16 cellular contexts compared by ENCODE assay signal in genomic region chr2:212713681-212714080, GRCh38.
DNase-seq lines count a peak whose midpoint lies in the region; ATAC-seq and TF ChIP-seq lines count a peak whose summit lies in the region.
"Had no signal": no experiment of that assay in that cellular context is flagged by ENCODE, and none has a peak within 500 bp of the region (broad histone marks: within the 10 kb centered on the region; RNA-seq: fewer than 3 reads in every experiment).

No MANE protein-coding gene starts in this region.

- TF ChIP-seq CTCF in LNCaP clone FGC (IDR thresholded peaks at IDR 0.05; ENCODE audit: control insufficient read depth, extremely low read depth, insufficient read depth) (no peak), epithelial cell of esophagus (IDR thresholded peaks at IDR 0.05; ENCODE audit: insufficient read depth, low read depth, low read length, missing control alignments) (no peak), smooth muscle cell (IDR thresholded peaks at IDR 0.05; ENCODE audit: borderline replicate concordance, insufficient read depth, poor library complexity, severe bottlenecking) (no peak)

- H3F3A ChIP-seq in smooth muscle cell (ENCODE audit: low read depth): peaks cover 4% of the 10 kb centered on the region

- H3K79me2 ChIP-seq in smooth muscle cell (ENCODE audit: low read depth): no peaks in the 10 kb centered on the region

- DNase-seq in EH (ENCODE audit: low read depth) (peak; percentile 35), LNCaP clone FGC (ENCODE audit: low read depth) (peak; percentile 10), epithelial cell of esophagus (ENCODE audit: low read depth) (peak; percentile 80), smooth muscle cell (lab: John Stamatoyannopoulos, UW; ENCODE audit: unreplicated experiment) (no peak), NCI-H526 treated with DMSO at 0.1 percent for 48 hours (lab: John Stamatoyannopoulos, UW) (no peak), HPDE6-E6E7 (ENCODE audit: extremely low spot score) (no peak)
- no peak for DNase-seq in stimulated activated naive CD8-positive, alpha-beta T cell treated with anti-CD3 and anti-CD28 coated beads, Interleukin-15, Interleukin-2, amounts not matched to agents 100 U/mL and 50 U/mL, for 24 hours
- DNase-seq: 8988T; ACHN; Calu3; CD4-positive, CD25-positive, alpha-beta regulatory T cell; DMS79; GDM1; GOT3; H9 had no signal

- no peaks in the 10 kb centered on the region for H3K4me1 ChIP-seq in smooth muscle cell (ENCODE audit: low read depth)
- H3K4me1 ChIP-seq: BLaER1 treated with 17β-estradiol and CSF1 and Interleukin-3, amounts not matched to agents 10 nM and 100 nM had no signal

- 74% methylated on average over 1 of the region's 1 CpG for whole genome bisulfite sequencing in smooth muscle cell (ENCODE audit: low lambda C conversion rate)

- H3K9me3 ChIP-seq in smooth muscle cell (replicated peaks; ENCODE audit: low read depth): no peaks in the 10 kb centered on the region
- H3K9me3 ChIP-seq: BLaER1 treated with 17β-estradiol and CSF1 and Interleukin-3, amounts not matched to agents 10 nM and 100 nM had no signal

- peak overlapping the region; percentile 87 for H3K27ac ChIP-seq in smooth muscle cell (ENCODE audit: low read depth)
- H3K27ac ChIP-seq: BLaER1 treated with 17β-estradiol and CSF1 and Interleukin-3, amounts not matched to agents 10 nM and 100 nM had no signal

- H3K4me2 ChIP-seq in smooth muscle cell: no peak overlapping the region
- H3K4me2 ChIP-seq: BLaER1 treated with 17β-estradiol and CSF1 and Interleukin-3, amounts not matched to agents 10 nM and 100 nM had no signal

- no peaks in the 10 kb centered on the region for H3K36me3 ChIP-seq in smooth muscle cell (ENCODE audit: low read depth)
- H3K36me3 ChIP-seq: BLaER1 treated with 17β-estradiol and CSF1 and Interleukin-3, amounts not matched to agents 10 nM and 100 nM had no signal

- ATAC-seq in stimulated activated naive CD8-positive, alpha-beta T cell treated with anti-CD3 and anti-CD28 coated beads, Interleukin-15, Interleukin-2, amounts not matched to agents 100 U/mL and 50 U/mL, for 24 hours: no peak

- H3K27me3 ChIP-seq in smooth muscle cell (ENCODE audit: low read depth): no peaks in the 10 kb centered on the region
- H3K27me3 ChIP-seq: BLaER1 treated with 17β-estradiol and CSF1 and Interleukin-3, amounts not matched to agents 10 nM and 100 nM had no signal

- H3K9ac ChIP-seq in smooth muscle cell (ENCODE audit: low read depth): no peak overlapping the region
- H3K9ac ChIP-seq: BLaER1 treated with 17β-estradiol and CSF1 and Interleukin-3, amounts not matched to agents 10 nM and 100 nM had no signal

- H2AFZ ChIP-seq in smooth muscle cell (ENCODE audit: low read depth): no peak overlapping the region

- H3K4me3 ChIP-seq in LNCaP clone FGC (ENCODE audit: low read depth, low read length) (no peak overlapping the region), epithelial cell of esophagus (ENCODE audit: low read length) (no peak overlapping the region), smooth muscle cell (no peak overlapping the region)
- H3K4me3 ChIP-seq: BLaER1 treated with 17β-estradiol and CSF1 and Interleukin-3, amounts not matched to agents 10 nM and 100 nM had no signal

- no peaks in the 10 kb centered on the region for H4K20me1 ChIP-seq in smooth muscle cell (ENCODE audit: low read depth)
- H4K20me1 ChIP-seq: BLaER1 treated with 17β-estradiol and CSF1 and Interleukin-3, amounts not matched to agents 10 nM and 100 nM had no signal

Comparison
In these comparisons a context has a peak if more than half of its experiments do, and no peak if none do; other contexts are left out.
1. DNase-seq: peak in EH (single experiment), LNCaP clone FGC (single experiment) and epithelial cell of esophagus (single experiment); none in smooth muscle cell (single experiment), NCI-H526 treated with DMSO at 0.1 percent for 48 hours (single experiment), stimulated activated naive CD8-positive, alpha-beta T cell treated with anti-CD3 and anti-CD28 coated beads, Interleukin-15, Interleukin-2, amounts not matched to agents 100 U/mL and 50 U/mL, for 24 hours (single experiment) and HPDE6-E6E7 (single experiment).